3 cellular contexts compared by ENCODE assay signal in genomic region chr6:33170176-33171095, GRCh38.
TF ChIP-seq lines count a peak whose summit lies in the region.

No MANE protein-coding gene starts in this region.

TF ChIP-seq in SK-N-SH, 30 proteins besides CTCF, POLR2A, EP300 and RAD21 (continues in another document):
- TF ChIP-seq REST (IDR thresholded peaks at IDR 0.05; ENCODE audit: low read depth, low read length) (no peak), ELF1 (IDR thresholded peaks at IDR 0.05) (no peak), RXRA (IDR thresholded peaks at IDR 0.05; ENCODE audit: borderline replicate concordance, low read depth) (no peak), RFX5 (IDR thresholded peaks at IDR 0.05; ENCODE audit: low read length) (no peak), YY1 (IDR thresholded peaks at IDR 0.05; ENCODE audit: low read depth) (no peak), FOXJ3 (CRISPR knock-in tag; IDR thresholded peaks at IDR 0.05) (no peak), USF1 (IDR thresholded peaks at IDR 0.05; ENCODE audit: borderline replicate concordance, low read depth) (no peak), TAF1 (IDR thresholded peaks at IDR 0.05; ENCODE audit: borderline replicate concordance, low read depth, low read length) (no peak), JUND (IDR thresholded peaks at IDR 0.05) (no peak), PBX3 (IDR thresholded peaks at IDR 0.05) (no peak), NRF1 (IDR thresholded peaks at IDR 0.05; ENCODE audit: low read depth, low read length) (no peak), MEF2A (IDR thresholded peaks at IDR 0.05; ENCODE audit: borderline replicate concordance, low read depth) (no peak)

TF ChIP-seq in SK-N-SH treated with all-trans-retinoic acid at 6 μM for 48 hours, 23 proteins besides CTCF, POLR2A, EP300 and RAD21:
- TF ChIP-seq ZNF565 (CRISPR knock-in tag; conservative IDR thresholded peaks at IDR 0.05; ENCODE audit: low read depth) = no peak
- TF ChIP-seq BACH2 (CRISPR knock-in tag; IDR thresholded peaks at IDR 0.05; ENCODE audit: borderline replicate concordance) = no peak
- TF ChIP-seq ZNF70 (CRISPR knock-in tag; IDR thresholded peaks at IDR 0.05) = no peak
- no peak for TF ChIP-seq TSHZ2 (CRISPR knock-in tag; IDR thresholded peaks at IDR 0.05)
- TF ChIP-seq GLIS3 (CRISPR knock-in tag; IDR thresholded peaks at IDR 0.05) = no peak
- no peak for TF ChIP-seq CSDC2 (CRISPR knock-in tag; IDR thresholded peaks at IDR 0.05)
- no peak for TF ChIP-seq CREB5 (CRISPR knock-in tag; IDR thresholded peaks at IDR 0.05; ENCODE audit: low read depth)
- TF ChIP-seq PPARA (CRISPR knock-in tag; IDR thresholded peaks at IDR 0.05; ENCODE audit: borderline replicate concordance) = no peak
- no peak for TF ChIP-seq ISL1 (CRISPR knock-in tag; IDR thresholded peaks at IDR 0.05)
- no peak for TF ChIP-seq TCF4 (CRISPR knock-in tag; IDR thresholded peaks at IDR 0.05; ENCODE audit: borderline replicate concordance)
- TF ChIP-seq OSR1 (CRISPR knock-in tag; IDR thresholded peaks at IDR 0.05) = no peak
- TF ChIP-seq ZNF8 (CRISPR knock-in tag; IDR thresholded peaks at IDR 0.05) = no peak
- TF ChIP-seq ZC3H10 (CRISPR knock-in tag; IDR thresholded peaks at IDR 0.05) = no peak
- no peak for TF ChIP-seq SNAI2 (CRISPR knock-in tag; IDR thresholded peaks at IDR 0.05)
- TF ChIP-seq PATZ1 (CRISPR knock-in tag; IDR thresholded peaks at IDR 0.05; ENCODE audit: borderline replicate concordance) = no peak
- TF ChIP-seq ZFP3 (CRISPR knock-in tag; IDR thresholded peaks at IDR 0.05) = no peak
- no peak for TF ChIP-seq ARNTL (CRISPR knock-in tag; IDR thresholded peaks at IDR 0.05; ENCODE audit: borderline replicate concordance, low read depth)
- TF ChIP-seq TOX (CRISPR knock-in tag; IDR thresholded peaks at IDR 0.05; ENCODE audit: borderline replicate concordance) = no peak

TF ChIP-seq in GM12878, 131 proteins besides CTCF, POLR2A, EP300 and RAD21 (continues in another document):
- peak; percentile 76; the same call in 1 of the 2 replicates for TF ChIP-seq TCF12 (IDR thresholded peaks at IDR 0.05; ENCODE audit: low read depth, low read length)
- no peak for TF ChIP-seq YY1 (IDR thresholded peaks at IDR 0.05; ENCODE audit: low read depth, low read length)
- TF ChIP-seq PAX8 (IDR thresholded peaks at IDR 0.05) = no peak
- TF ChIP-seq SMC3 (IDR thresholded peaks at IDR 0.05; ENCODE audit: borderline replicate concordance, low read length) = no peak
- no peak; the same call in none of the 2 replicates for TF ChIP-seq NBN (IDR thresholded peaks at IDR 0.05)
- TF ChIP-seq CEBPB (IDR thresholded peaks at IDR 0.05; ENCODE audit: borderline replicate concordance in 1 of 2, low read depth in 2 of 2, low read length in 2 of 2) = no peak
- TF ChIP-seq CHD2 (IDR thresholded peaks at IDR 0.05; ENCODE audit: borderline replicate concordance, low read depth, low read length) = 0 out of 2 replicates have a peak, but pooled peaks have one; percentile 27
- no peak for TF ChIP-seq SUZ12 (IDR thresholded peaks at IDR 0.05; ENCODE audit: unreplicated experiment)
- TF ChIP-seq IKZF1 (conservative IDR thresholded peaks at IDR 0.05) = peak; percentile 48
- TF ChIP-seq SIN3A (IDR thresholded peaks at IDR 0.05; ENCODE audit: low read depth, low read length) = no peak
- peak; percentile 94 for TF ChIP-seq CUX1 (IDR thresholded peaks at IDR 0.05; ENCODE audit: insufficient replicate concordance, low read depth, low read length)
- no peak for TF ChIP-seq SREBF1 (IDR thresholded peaks at IDR 0.05; ENCODE audit: low read length)
- TF ChIP-seq SPI1 (IDR thresholded peaks at IDR 0.05; ENCODE audit: borderline replicate concordance, insufficient read depth, low read depth, low read length) = peak; percentile 56; the same call in 1 of the 2 replicates
- no peak for TF ChIP-seq HDGF (IDR thresholded peaks at IDR 0.05)
- no peak for TF ChIP-seq HCFC1 (IDR thresholded peaks at IDR 0.05; ENCODE audit: low read length)
- TF ChIP-seq NRF1 (conservative IDR thresholded peaks at IDR 0.05; ENCODE audit: low read depth, low read length) = no peak
- no peak for TF ChIP-seq FOS (IDR thresholded peaks at IDR 0.05; ENCODE audit: borderline replicate concordance, extremely low read depth, insufficient read length)
- no peak for TF ChIP-seq CHD1 (IDR thresholded peaks at IDR 0.05; ENCODE audit: low read depth, low read length)
- no peak for TF ChIP-seq E2F8 (IDR thresholded peaks at IDR 0.05; ENCODE audit: low read depth, partially characterized antibody)
- no peak for TF ChIP-seq RUNX3 (IDR thresholded peaks at IDR 0.05; ENCODE audit: low read length)
- peak; percentile 97 for TF ChIP-seq GATAD2B (conservative IDR thresholded peaks at IDR 0.05; ENCODE audit: low read depth)
- no peak for TF ChIP-seq SIX5 (IDR thresholded peaks at IDR 0.05; ENCODE audit: low read depth, low read length, severe bottlenecking)
- TF ChIP-seq ZNF24 (IDR thresholded peaks at IDR 0.05) = no peak
- no peak for TF ChIP-seq PKNOX1 (IDR thresholded peaks at IDR 0.05)
- TF ChIP-seq USF1 (IDR thresholded peaks at IDR 0.05; ENCODE audit: borderline replicate concordance, extremely low read length, insufficient read depth, low read depth, low read length) = no peak
- no peak for TF ChIP-seq E4F1 (IDR thresholded peaks at IDR 0.05; ENCODE audit: borderline replicate concordance, partially characterized antibody)
- TF ChIP-seq BRCA1 (IDR thresholded peaks at IDR 0.05; ENCODE audit: low read depth, low read length) = no peak
- TF ChIP-seq BHLHE40 (IDR thresholded peaks at IDR 0.05; ENCODE audit: borderline replicate concordance in 1 of 2, low read depth in 2 of 2, low read length in 1 of 2) = 0 out of 4 replicates have a peak, but pooled peaks of 1 of the 2 experiments have one; percentile 33
- peak; percentile 97 for TF ChIP-seq YBX1 (IDR thresholded peaks at IDR 0.05)
- peak; percentile 73; the same call in 1 of the 2 replicates for TF ChIP-seq RB1 (IDR thresholded peaks at IDR 0.05; ENCODE audit: borderline replicate concordance)
- no peak for TF ChIP-seq PBX3 (IDR thresholded peaks at IDR 0.05; ENCODE audit: insufficient replicate concordance, low read depth, low read length)
- no peak for TF ChIP-seq CHD4 (IDR thresholded peaks at IDR 0.05)
- peak; percentile 34; the same call in 1 of the 2 replicates for TF ChIP-seq JUND (IDR thresholded peaks at IDR 0.05; ENCODE audit: low read depth, low read length)
- no peak for TF ChIP-seq IRF3 (IDR thresholded peaks at IDR 0.05)
- TF ChIP-seq NFIC (IDR thresholded peaks at IDR 0.05; ENCODE audit: low read depth, low read length) = no peak
- no peak for TF ChIP-seq MYB (IDR thresholded peaks at IDR 0.05; ENCODE audit: borderline replicate concordance, low read depth, low read length)
- TF ChIP-seq TCF3 (IDR thresholded peaks at IDR 0.05; ENCODE audit: borderline replicate concordance, insufficient read depth, low read depth, low read length) = no peak
- peak; percentile 50; the same call in 1 of the 2 replicates for TF ChIP-seq ATF7 (IDR thresholded peaks at IDR 0.05; ENCODE audit: low read depth)
- no peak for TF ChIP-seq STAT1 (conservative IDR thresholded peaks at IDR 0.05)
- no peak for TF ChIP-seq CBX3 (IDR thresholded peaks at IDR 0.05; ENCODE audit: borderline replicate concordance, low read depth)
- peak; percentile 33 to 53; a peak in 2 of 4 replicates for TF ChIP-seq IKZF2 (IDR thresholded peaks at IDR 0.05)
- TF ChIP-seq NFYA (IDR thresholded peaks at IDR 0.05; ENCODE audit: borderline replicate concordance, low read depth, low read length) = no peak
